22 cellular contexts compared by ENCODE assay signal in genomic region chr17:41393294-41393693, GRCh38. TPM values are rescaled to one million over a fixed set of nuclear protein-coding genes. Genes with fewer than 3 reads are reported as not detected.
"Had no signal": no experiment of that assay in that cellular context is flagged by ENCODE, and none has a peak within 500 bp of the region (broad histone marks: within the 10 kb centered on the region; RNA-seq: fewer than 3 reads in every experiment).

No MANE protein-coding gene starts in this region.

- H3K9me3 ChIP-seq: SK-N-SH had no signal

- DNase-seq: activated CD4-positive, alpha-beta T cell treated with anti-CD3 and anti-CD28 coated beads, Interleukin-2, amount 50 U/mL, for 1 hour; activated CD8-positive, alpha-beta memory T cell treated with anti-CD3 and anti-CD28 coated beads for 24 hours; activated naive CD4-positive, alpha-beta T cell; anterior cingulate cortex; dorsolateral prefrontal cortex; foreskin fibroblast; glutamatergic neuron; immature natural killer cell; left colon; mammary epithelial cell; naive B cell; retina; SK-N-SH; stimulated activated CD4-positive, alpha-beta T cell treated with anti-CD3 and anti-CD28 coated beads, Interleukin-15, amount 100 ng/mL, for 24 hours; stimulated activated CD4-positive, alpha-beta T cell treated with anti-CD3 and anti-CD28 coated beads, Interleukin-4, amount 100 ng/mL, for 1 hour; stimulated activated naive B cell treated with anti-CD40 and anti-IgM and Interleukin-4, amounts not matched to agents 10 μg/mL and 1 μg/mL and 100 μg/mL, for 72 hours; T-helper 1 cell; T1000 had no signal

- H3K4me2 ChIP-seq: SK-N-SH had no signal

- H3K4me3 ChIP-seq: dorsolateral prefrontal cortex, skin epidermis had no signal

- H3K9ac ChIP-seq: SK-N-SH had no signal

- ATAC-seq: activated CD4-positive, CD25-positive, alpha-beta regulatory T cell treated with anti-CD3 and anti-CD28 coated beads, Interleukin-2, amount 50 U/mL, for 24 hours; esophagus mucosa; left colon; stimulated activated naive B cell treated with anti-CD40 and anti-IgM and Interleukin-4, amounts not matched to agents 10 μg/mL and 1 μg/mL and 100 μg/mL, for 72 hours had no signal

- H3K27ac ChIP-seq: dorsolateral prefrontal cortex had no signal

RNA-seq across cellular contexts. Expression of gene KRT31, which starts 4.1 kb away (rescaled TPM):
- total RNA-seq: left colon, mammary epithelial cell, mononuclear cell had no signal
- polyA plus RNA-seq: immature natural killer cell, mammary epithelial cell had no signal

RNA-seq across cellular contexts. Expression of gene KRT34, which starts 11.2 kb away (rescaled TPM):
- polyA plus RNA-seq: immature natural killer cell had no signal

RNA-seq across cellular contexts. Expression of gene KRT33B, which starts 23.7 kb away (rescaled TPM):
- total RNA-seq: esophagus mucosa, left colon, mononuclear cell had no signal
- polyA plus RNA-seq: immature natural killer cell had no signal

RNA-seq across cellular contexts. Expression of gene KRT37, which starts 31.1 kb away (rescaled TPM):
- total RNA-seq: dorsolateral prefrontal cortex, esophagus mucosa, left colon, mammary epithelial cell, mononuclear cell had no signal
- polyA plus RNA-seq: immature natural killer cell, mammary epithelial cell, SK-N-SH had no signal

RNA-seq across cellular contexts. Expression of gene KRT33A, which starts 42.7 kb away (rescaled TPM):
- total RNA-seq: dorsolateral prefrontal cortex, left colon, mammary epithelial cell, mononuclear cell had no signal
- polyA plus RNA-seq: immature natural killer cell, mammary epithelial cell, SK-N-SH had no signal
